In genomic region chr19:12035220-12036172, GRCh38 we compare ENCODE assay signal across 1 cellular context.
TF ChIP-seq lines count a peak whose summit lies in the region.

ZNF433 (minus strand) TSS chr19:12035679; CDS start chr19:12035539, 140 bp downstream.

TF ChIP-seq in K562, 482 proteins besides CTCF, POLR2A, EP300 and RAD21 (continued from another document and continues in another):
- TF ChIP-seq, protein P1, sequence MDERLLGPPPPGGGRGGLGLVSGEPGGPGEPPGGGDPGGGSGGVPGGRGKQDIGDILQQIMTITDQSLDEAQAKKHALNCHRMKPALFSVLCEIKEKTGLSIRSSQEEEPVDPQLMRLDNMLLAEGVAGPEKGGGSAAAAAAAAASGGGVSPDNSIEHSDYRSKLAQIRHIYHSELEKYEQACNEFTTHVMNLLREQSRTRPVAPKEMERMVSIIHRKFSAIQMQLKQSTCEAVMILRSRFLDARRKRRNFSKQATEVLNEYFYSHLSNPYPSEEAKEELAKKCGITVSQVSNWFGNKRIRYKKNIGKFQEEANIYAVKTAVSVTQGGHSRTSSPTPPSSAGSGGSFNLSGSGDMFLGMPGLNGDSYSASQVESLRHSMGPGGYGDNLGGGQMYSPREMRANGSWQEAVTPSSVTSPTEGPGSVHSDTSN (CRISPR knock-in tag; IDR thresholded peaks at IDR 0.05; ENCODE audit: low read depth), result no peak
- TF ChIP-seq, protein P1 (tag; conservative IDR thresholded peaks at IDR 0.05; ENCODE audit: low read depth), result peak; percentile 56; the same call in 1 of the 2 replicates
- TF ChIP-seq SUPT5H (IDR thresholded peaks at IDR 0.05) (peak; percentile 67), SAFB (IDR thresholded peaks at IDR 0.05; ENCODE audit: borderline replicate concordance, low read depth, low read length) (no peak), ZNF140 (CRISPR knock-in tag; IDR thresholded peaks at IDR 0.05) (no peak), TEAD2 (tag; IDR thresholded peaks at IDR 0.05) (no peak), EP400 (IDR thresholded peaks at IDR 0.05) (peak; percentile 53; the same call in 1 of the 2 replicates), MCM2 (IDR thresholded peaks at IDR 0.05; ENCODE audit: low read depth) (no peak), POLR2G (IDR thresholded peaks at IDR 0.05; ENCODE audit: low read depth, low read length) (peak; percentile 88), THRB (CRISPR knock-in tag; conservative IDR thresholded peaks at IDR 0.05) (no peak), POLR2AphosphoS5 (IDR thresholded peaks at IDR 0.05; ENCODE audit: control insufficient read depth, insufficient read depth, low read depth, low read length) (0 out of 2 replicates have a peak, but pooled peaks have one; percentile 41), ZKSCAN8 (CRISPR knock-in tag; IDR thresholded peaks at IDR 0.05) (no peak), GABPA (tag; conservative IDR thresholded peaks at IDR 0.05; ENCODE audit: low read depth) (0 out of 2 replicates have a peak, but pooled peaks have one; percentile 36), ZC3H11A (IDR thresholded peaks at IDR 0.05; ENCODE audit: low read depth, low read length) (no peak), EGR1 (conservative IDR thresholded peaks at IDR 0.05) (0 out of 2 replicates have a peak, but pooled peaks have one; percentile 15), MAZ (CRISPR knock-in tag; conservative IDR thresholded peaks at IDR 0.05 in 1 of 2, IDR thresholded peaks at IDR 0.05 in 1 of 2) (0 out of 4 replicates have a peak, but pooled peaks of 1 of the 2 experiments have one; percentile 43), ILK (tag; IDR thresholded peaks at IDR 0.05; ENCODE audit: borderline replicate concordance, low read depth) (no peak), HDAC2 (IDR thresholded peaks at IDR 0.05) (no peak), ZFX (CRISPR knock-in tag; IDR thresholded peaks at IDR 0.05) (no peak), FOXK2 (conservative IDR thresholded peaks at IDR 0.05 in 1 of 2, IDR thresholded peaks at IDR 0.05 in 1 of 2; ENCODE audit: low read depth in 2 of 2) (no peak), HDAC1 (IDR thresholded peaks at IDR 0.05) (0 out of 4 replicates have a peak, but pooled peaks of 1 of the 2 experiments have one; percentile 12), ZNF23 (CRISPR knock-in tag; IDR thresholded peaks at IDR 0.05) (no peak), SMC3 (conservative IDR thresholded peaks at IDR 0.05; ENCODE audit: insufficient read depth, low read depth, low read length) (no peak), ATF7 (IDR thresholded peaks at IDR 0.05) (peak; percentile 21; the same call in 1 of the 2 replicates), ZBTB1 (CRISPR knock-in tag; IDR thresholded peaks at IDR 0.05; ENCODE audit: borderline replicate concordance, low read depth) (no peak), TBL1XR1 (IDR thresholded peaks at IDR 0.05; ENCODE audit: low read length in 2 of 2) (no peak), MAFG (tag; conservative IDR thresholded peaks at IDR 0.05) (no peak), TBP (optimal IDR thresholded peaks at IDR 0.05; ENCODE audit: low read depth, low read length) (peak; percentile 29), ZFP1 (CRISPR knock-in tag; IDR thresholded peaks at IDR 0.05) (no peak), RBM22 (IDR thresholded peaks at IDR 0.05; ENCODE audit: low read depth, low read length, poor library complexity, severe bottlenecking) (peak; percentile 29), ZBTB33 (CRISPR knock-in tag; IDR thresholded peaks at IDR 0.05) (no peak), KLF13 (tag; IDR thresholded peaks at IDR 0.05; ENCODE audit: borderline replicate concordance, low read depth) (no peak), HNRNPL (IDR thresholded peaks at IDR 0.05; ENCODE audit: low read depth, low read length) (no peak), RFX1 (IDR thresholded peaks at IDR 0.05) (peak; percentile 79), FIP1L1 (IDR thresholded peaks at IDR 0.05; ENCODE audit: low read depth, low read length, poor library complexity, severe bottlenecking) (no peak), PHF8 (IDR thresholded peaks at IDR 0.05; ENCODE audit: borderline replicate concordance, low read length) (peak; percentile 41), RFX5 (IDR thresholded peaks at IDR 0.05; ENCODE audit: low read depth, low read length) (no peak), RAD51 (IDR thresholded peaks at IDR 0.05; ENCODE audit: borderline replicate concordance, low read depth) (no peak), RBFOX2 (IDR thresholded peaks at IDR 0.05; ENCODE audit: low read depth, low read length) (peak; percentile 84), TSHZ1 (CRISPR knock-in tag; IDR thresholded peaks at IDR 0.05) (no peak), ZFP36 (IDR thresholded peaks at IDR 0.05; ENCODE audit: low read depth, low read length, partially characterized antibody) (no peak), POLR2B (IDR thresholded peaks at IDR 0.05; ENCODE audit: low read depth, partially characterized antibody) (peak; percentile 46)
- TF ChIP-seq, protein P2, sequence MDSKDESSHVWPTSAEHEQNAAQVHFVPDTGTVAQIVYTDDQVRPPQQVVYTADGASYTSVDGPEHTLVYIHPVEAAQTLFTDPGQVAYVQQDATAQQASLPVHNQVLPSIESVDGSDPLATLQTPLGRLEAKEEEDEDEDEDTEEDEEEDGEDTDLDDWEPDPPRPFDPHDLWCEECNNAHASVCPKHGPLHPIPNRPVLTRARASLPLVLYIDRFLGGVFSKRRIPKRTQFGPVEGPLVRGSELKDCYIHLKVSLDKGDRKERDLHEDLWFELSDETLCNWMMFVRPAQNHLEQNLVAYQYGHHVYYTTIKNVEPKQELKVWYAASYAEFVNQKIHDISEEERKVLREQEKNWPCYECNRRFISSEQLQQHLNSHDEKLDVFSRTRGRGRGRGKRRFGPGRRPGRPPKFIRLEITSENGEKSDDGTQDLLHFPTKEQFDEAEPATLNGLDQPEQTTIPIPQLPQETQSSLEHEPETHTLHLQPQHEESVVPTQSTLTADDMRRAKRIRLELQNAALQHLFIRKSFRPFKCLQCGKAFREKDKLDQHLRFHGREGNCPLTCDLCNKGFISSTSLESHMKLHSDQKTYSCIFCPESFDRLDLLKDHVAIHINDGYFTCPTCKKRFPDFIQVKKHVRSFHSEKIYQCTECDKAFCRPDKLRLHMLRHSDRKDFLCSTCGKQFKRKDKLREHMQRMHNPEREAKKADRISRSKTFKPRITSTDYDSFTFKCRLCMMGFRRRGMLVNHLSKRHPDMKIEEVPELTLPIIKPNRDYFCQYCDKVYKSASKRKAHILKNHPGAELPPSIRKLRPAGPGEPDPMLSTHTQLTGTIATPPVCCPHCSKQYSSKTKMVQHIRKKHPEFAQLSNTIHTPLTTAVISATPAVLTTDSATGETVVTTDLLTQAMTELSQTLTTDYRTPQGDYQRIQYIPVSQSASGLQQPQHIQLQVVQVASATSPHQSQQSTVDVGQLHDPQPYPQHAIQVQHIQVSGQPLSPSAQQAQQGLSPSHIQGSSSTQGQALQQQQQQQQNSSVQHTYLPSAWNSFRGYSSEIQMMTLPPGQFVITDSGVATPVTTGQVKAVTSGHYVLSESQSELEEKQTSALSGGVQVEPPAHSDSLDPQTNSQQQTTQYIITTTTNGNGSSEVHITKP (IDR thresholded peaks at IDR 0.05; ENCODE audit: partially characterized antibody), result peak; percentile 6
- TF ChIP-seq, protein P3, sequence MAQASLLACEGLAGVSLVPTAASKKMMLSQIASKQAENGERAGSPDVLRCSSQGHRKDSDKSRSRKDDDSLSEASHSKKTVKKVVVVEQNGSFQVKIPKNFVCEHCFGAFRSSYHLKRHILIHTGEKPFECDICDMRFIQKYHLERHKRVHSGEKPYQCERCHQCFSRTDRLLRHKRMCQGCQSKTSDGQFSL (CRISPR knock-in tag; IDR thresholded peaks at IDR 0.05), result no peak
- TF ChIP-seq, protein P3 (tag; IDR thresholded peaks at IDR 0.05), result peak in 1 of 2 experiments; percentile 44; a peak in 1 of 4 replicates
- TF ChIP-seq, protein P4, sequence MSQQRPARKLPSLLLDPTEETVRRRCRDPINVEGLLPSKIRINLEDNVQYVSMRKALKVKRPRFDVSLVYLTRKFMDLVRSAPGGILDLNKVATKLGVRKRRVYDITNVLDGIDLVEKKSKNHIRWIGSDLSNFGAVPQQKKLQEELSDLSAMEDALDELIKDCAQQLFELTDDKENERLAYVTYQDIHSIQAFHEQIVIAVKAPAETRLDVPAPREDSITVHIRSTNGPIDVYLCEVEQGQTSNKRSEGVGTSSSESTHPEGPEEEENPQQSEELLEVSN (IDR thresholded peaks at IDR 0.05; ENCODE audit: borderline replicate concordance in 1 of 2, extremely low read depth in 1 of 2, insufficient read depth in 1 of 2, insufficient read length in 1 of 2, low read depth in 1 of 2, low read length in 1 of 2, poor library complexity in 1 of 2, severe bottlenecking in 1 of 2), result peak in 1 of 2 experiments; percentile 5
- TF ChIP-seq, protein P5, sequence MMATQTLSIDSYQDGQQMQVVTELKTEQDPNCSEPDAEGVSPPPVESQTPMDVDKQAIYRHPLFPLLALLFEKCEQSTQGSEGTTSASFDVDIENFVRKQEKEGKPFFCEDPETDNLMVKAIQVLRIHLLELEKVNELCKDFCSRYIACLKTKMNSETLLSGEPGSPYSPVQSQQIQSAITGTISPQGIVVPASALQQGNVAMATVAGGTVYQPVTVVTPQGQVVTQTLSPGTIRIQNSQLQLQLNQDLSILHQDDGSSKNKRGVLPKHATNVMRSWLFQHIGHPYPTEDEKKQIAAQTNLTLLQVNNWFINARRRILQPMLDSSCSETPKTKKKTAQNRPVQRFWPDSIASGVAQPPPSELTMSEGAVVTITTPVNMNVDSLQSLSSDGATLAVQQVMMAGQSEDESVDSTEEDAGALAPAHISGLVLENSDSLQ (IDR thresholded peaks at IDR 0.05), result peak; percentile 94
- TF ChIP-seq, protein P6, sequence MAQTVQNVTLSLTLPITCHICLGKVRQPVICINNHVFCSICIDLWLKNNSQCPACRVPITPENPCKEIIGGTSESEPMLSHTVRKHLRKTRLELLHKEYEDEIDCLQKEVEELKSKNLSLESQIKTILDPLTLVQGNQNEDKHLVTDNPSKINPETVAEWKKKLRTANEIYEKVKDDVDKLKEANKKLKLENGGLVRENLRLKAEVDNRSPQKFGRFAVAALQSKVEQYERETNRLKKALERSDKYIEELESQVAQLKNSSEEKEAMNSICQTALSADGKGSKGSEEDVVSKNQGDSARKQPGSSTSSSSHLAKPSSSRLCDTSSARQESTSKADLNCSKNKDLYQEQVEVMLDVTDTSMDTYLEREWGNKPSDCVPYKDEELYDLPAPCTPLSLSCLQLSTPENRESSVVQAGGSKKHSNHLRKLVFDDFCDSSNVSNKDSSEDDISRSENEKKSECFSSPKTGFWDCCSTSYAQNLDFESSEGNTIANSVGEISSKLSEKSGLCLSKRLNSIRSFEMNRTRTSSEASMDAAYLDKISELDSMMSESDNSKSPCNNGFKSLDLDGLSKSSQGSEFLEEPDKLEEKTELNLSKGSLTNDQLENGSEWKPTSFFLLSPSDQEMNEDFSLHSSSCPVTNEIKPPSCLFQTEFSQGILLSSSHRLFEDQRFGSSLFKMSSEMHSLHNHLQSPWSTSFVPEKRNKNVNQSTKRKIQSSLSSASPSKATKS (CRISPR knock-in tag; IDR thresholded peaks at IDR 0.05), result no peak
